In genomic region chr1:37448691-37449417, GRCh38 we compare ENCODE assay signal across 21 cellular contexts. TPM values are rescaled to one million over a fixed set of nuclear protein-coding genes. Genes with fewer than 3 reads are reported as not detected.
DNase-seq lines count a peak whose midpoint lies in the region; ATAC-seq and TF ChIP-seq lines count a peak whose summit lies in the region.
"Had no signal": no experiment of that assay in that cellular context is flagged by ENCODE, and none has a peak within 500 bp of the region (broad histone marks: within the 10 kb centered on the region; RNA-seq: fewer than 3 reads in every experiment).

No MANE protein-coding gene starts in this region.

- H3K4me1 Mint-ChIP-seq in activated CD4-positive, alpha-beta memory T cell treated with anti-CD3 and anti-CD28 coated beads for 36 hours (ENCODE audit: low read depth), result peaks cover 7% of the 10 kb centered on the region
- H3K4me1 Mint-ChIP-seq in endodermal cell, result peaks cover 13% of the 10 kb centered on the region
- H3K4me1 Mint-ChIP-seq: neural crest cell had no signal

- no peaks in the 10 kb centered on the region for H3K27me3 ChIP-seq in right atrium auricular region
- no peaks in the 10 kb centered on the region for H3K27me3 ChIP-seq in RWPE2 (ENCODE audit: insufficient read depth, poor library complexity, severe bottlenecking)
- no peaks in the 10 kb centered on the region for H3K27me3 ChIP-seq in foreskin keratinocyte
- no peaks in the 10 kb centered on the region for H3K27me3 ChIP-seq in endodermal cell (ENCODE audit: control insufficient read depth, insufficient read depth, low read length, poor library complexity, severe bottlenecking)
- H3K27me3 ChIP-seq: brain microvascular endothelial cell had no signal

- H3K27me3 Mint-ChIP-seq in activated CD4-positive, alpha-beta memory T cell treated with anti-CD3 and anti-CD28 coated beads for 36 hours, result peaks cover 9% of the 10 kb centered on the region
- peaks cover 21% of the 10 kb centered on the region for H3K27me3 Mint-ChIP-seq in endodermal cell (ENCODE audit: insufficient read depth)

- H3K27ac ChIP-seq in right atrium auricular region (no peak overlapping the region), RWPE2 (ENCODE audit: poor library complexity, severe bottlenecking) (peak overlapping the region; percentile 23), foreskin keratinocyte (peak overlapping the region; percentile 49), endodermal cell (ENCODE audit: low read depth, low read length) (no peak overlapping the region)
- H3K27ac ChIP-seq: brain microvascular endothelial cell, dorsolateral prefrontal cortex, lower lobe of right lung had no signal

- intact Hi-C loops in Right ventricle myocardium inferior (cut with DNase I), result no loop called here
- intact Hi-C loops in activated CD4-positive, alpha-beta memory T cell treated with anti-CD3 and anti-CD28 coated beads for 36 hours (cut with micrococcal nuclease), result no loop called here

- no peaks in the 10 kb centered on the region for H3K9me3 Mint-ChIP-seq in activated CD4-positive, alpha-beta memory T cell treated with anti-CD3 and anti-CD28 coated beads for 36 hours
- no peaks in the 10 kb centered on the region for H3K9me3 Mint-ChIP-seq in endodermal cell
- H3K9me3 Mint-ChIP-seq: activated naive CD4-positive, alpha-beta T cell treated with anti-CD3 and anti-CD28 coated beads for 36 hours; IgD-negative memory B cell; neural crest cell had no signal

- H3K9ac ChIP-seq in endodermal cell (ENCODE audit: extremely low read depth, low read length, poor library complexity, severe bottlenecking), result no peak overlapping the region

- TF ChIP-seq CTCF in right atrium auricular region (IDR thresholded peaks at IDR 0.05) (no peak), RWPE2 (IDR thresholded peaks at IDR 0.05; ENCODE audit: poor library complexity, severe bottlenecking) (no peak), foreskin keratinocyte (conservative IDR thresholded peaks at IDR 0.05) (no peak), endodermal cell (conservative IDR thresholded peaks at IDR 0.05) (no peak)

- CTCF ChIA-PET in activated CD4-positive, alpha-beta memory T cell treated with anti-CD3 and anti-CD28 coated beads for 36 hours (lab: Charles Lee), result interaction anchor here (2.5 to 2.6 kb wide), 2 partner anchors 15 to 38 kb away, joined by 7 to 25 read pairs; no protein-coding TSS in a partner anchor

- H3K4me1 ChIP-seq in right atrium auricular region (no peaks in the 10 kb centered on the region), RWPE2 (ENCODE audit: insufficient read depth, poor library complexity, severe bottlenecking) (peaks cover 15% of the 10 kb centered on the region), foreskin keratinocyte (peaks cover 16% of the 10 kb centered on the region), endodermal cell (ENCODE audit: control insufficient read depth, insufficient read depth, low read length) (no peaks in the 10 kb centered on the region)
- H3K4me1 ChIP-seq: lower lobe of right lung had no signal

- ATAC-seq in Right ventricle myocardium inferior, result no peak
- ATAC-seq in RWPE2 (ENCODE audit: low read depth), result peak; percentile 84
- ATAC-seq in foreskin keratinocyte, result peak; percentile 94
- ATAC-seq in GM21360 (IDR thresholded peaks at IDR 0.05; ENCODE audit: unreplicated experiment), result no peak
- ATAC-seq: lower lobe of right lung had no signal

- H3K4me3 ChIP-seq in right atrium auricular region (no peak overlapping the region), RWPE2 (ENCODE audit: severe bottlenecking) (no peak overlapping the region), endodermal cell (ENCODE audit: low read length) (no peak overlapping the region)
- H3K4me3 ChIP-seq: dorsolateral prefrontal cortex, lower lobe of right lung had no signal

- WGBS in endodermal cell (ENCODE audit: insufficient coverage in 1 of 2, insufficient read length in 1 of 2), 2 experiments, result 79 to 88% methylated on average over 13 to 15 of the region's 15 CpGs

- POLR2A ChIA-PET in activated CD4-positive, alpha-beta memory T cell treated with anti-CD3 and anti-CD28 coated beads for 36 hours (lab: Charles Lee), result no interaction called here

- DNase-seq in Right ventricle myocardium inferior (ENCODE audit: missing footprints), result peak; percentile 39
- no peak for DNase-seq in right atrium auricular region (ENCODE audit: low spot score)
- no peak for DNase-seq in RWPE2 (ENCODE audit: low spot score)
- DNase-seq in foreskin keratinocyte, result peak; percentile 91 to 97
- DNase-seq in NCI-H187 (lab: John Stamatoyannopoulos, UW), result no peak
- no peak for DNase-seq in activated CD4-positive, alpha-beta memory T cell treated with anti-CD3 and anti-CD28 coated beads for 36 hours
- no peak for DNase-seq in endodermal cell
- DNase-seq: activated CD4-positive, alpha-beta T cell treated with anti-CD3 and anti-CD28 coated beads for 36 hours; activated CD8-positive, alpha-beta memory T cell treated with anti-CD3 and anti-CD28 coated beads, Interleukin-2, amount 50 U/mL, for 48 hours; activated naive CD4-positive, alpha-beta T cell treated with anti-CD3 and anti-CD28 coated beads for 36 hours; brain microvascular endothelial cell; dorsolateral prefrontal cortex; lower lobe of right lung; NCI-H146; retina; SHP77 treated with DMSO at 0.1 percent for 48 hours; stimulated activated CD4-positive, alpha-beta T cell treated with anti-CD3 and anti-CD28 coated beads, Interleukin-1b, Interleukin-23, amount 100 ng/mL, for 48 hours; T-helper 2 cell had no signal

- H3K36me3 Mint-ChIP-seq in activated CD4-positive, alpha-beta memory T cell treated with anti-CD3 and anti-CD28 coated beads for 36 hours, result no peaks in the 10 kb centered on the region
- H3K36me3 Mint-ChIP-seq in endodermal cell (ENCODE audit: low read depth), result no peaks in the 10 kb centered on the region
- H3K36me3 Mint-ChIP-seq: IgD-negative memory B cell had no signal

- H3K36me3 ChIP-seq in right atrium auricular region (no peaks in the 10 kb centered on the region), RWPE2 (ENCODE audit: low read depth) (no peaks in the 10 kb centered on the region), endodermal cell (ENCODE audit: control insufficient read depth, insufficient read depth, low read length) (no peaks in the 10 kb centered on the region)
- H3K36me3 ChIP-seq: brain microvascular endothelial cell had no signal

- no peak overlapping the region for H3K4me3 Mint-ChIP-seq in activated CD4-positive, alpha-beta memory T cell treated with anti-CD3 and anti-CD28 coated beads for 36 hours
- no peak overlapping the region for H3K4me3 Mint-ChIP-seq in endodermal cell
- H3K4me3 Mint-ChIP-seq: activated CD4-positive, alpha-beta T cell treated with anti-CD3 and anti-CD28 coated beads for 36 hours; activated naive CD4-positive, alpha-beta T cell treated with anti-CD3 and anti-CD28 coated beads for 36 hours; IgD-negative memory B cell; neural crest cell had no signal

- H3K27ac Mint-ChIP-seq in activated CD4-positive, alpha-beta memory T cell treated with anti-CD3 and anti-CD28 coated beads for 36 hours, result no peak overlapping the region
- no peak overlapping the region for H3K27ac Mint-ChIP-seq in endodermal cell
- H3K27ac Mint-ChIP-seq: activated CD4-positive, alpha-beta T cell treated with anti-CD3 and anti-CD28 coated beads for 36 hours; activated naive CD4-positive, alpha-beta T cell treated with anti-CD3 and anti-CD28 coated beads for 36 hours; IgD-negative memory B cell had no signal

- H3K9me3 ChIP-seq in right atrium auricular region (no peaks in the 10 kb centered on the region), RWPE2 (ENCODE audit: severe bottlenecking) (no peaks in the 10 kb centered on the region), endodermal cell (ENCODE audit: control insufficient read depth, low read length) (no peaks in the 10 kb centered on the region)
- H3K9me3 ChIP-seq: lower lobe of right lung had no signal

RNA-seq across cellular contexts. Expression of gene ZC3H12A, which starts 25.5 kb away (rescaled TPM):
- total RNA-seq in Right ventricle myocardium inferior (4.3 TPM), right atrium auricular region (10 to 100 TPM in 1 of 2 donors, 1 to 10 TPM in 1; 9.4 to 13.5 TPM), foreskin keratinocyte (24.5 and 32.4 TPM in 2 replicates), endodermal cell (1 to 10 TPM; 5.5 to 5.8 TPM)
- 19.9 and 23.0 TPM in 2 replicates for polyA plus RNA-seq in foreskin keratinocyte
- 10 to 100 TPM; 39.0 to 40.8 TPM for total RNA-seq in activated CD4-positive, alpha-beta memory T cell treated with anti-CD3 and anti-CD28 coated beads for 36 hours
- polyA plus RNA-seq in endodermal cell (2013, experiment 1 of 2), result 3.2 TPM
- 2.4 TPM for polyA plus RNA-seq in endodermal cell (2013, experiment 2 of 2)

Comparison
In these comparisons a context has a peak if more than half of its experiments do, and no peak if none do; other contexts are left out.
1. DNase-seq: peak in Right ventricle myocardium inferior (single experiment) and foreskin keratinocyte (2 of 2); none in right atrium auricular region (single experiment), RWPE2 (single experiment), NCI-H187 (0 of 2), activated CD4-positive, alpha-beta memory T cell treated with anti-CD3 and anti-CD28 coated beads for 36 hours (single experiment) and endodermal cell (single experiment).
2. ATAC-seq: peak in RWPE2 (single experiment) and foreskin keratinocyte (single experiment); none in Right ventricle myocardium inferior (single experiment) and GM21360 (single experiment).
3. H3K27ac ChIP-seq: peak in RWPE2 (single experiment) and foreskin keratinocyte (single experiment); none in right atrium auricular region (0 of 2) and endodermal cell (single experiment).